Comparison of ENCODE assay signal across 21 cellular contexts in genomic region chr20:23253524-23253923, GRCh38.
"Had no signal": no experiment of that assay in that cellular context is flagged by ENCODE, and none has a peak within 500 bp of the region (broad histone marks: within the 10 kb centered on the region; RNA-seq: fewer than 3 reads in every experiment).

No MANE protein-coding gene starts in this region.

- H3K27me3 ChIP-seq: left lung had no signal

- H3K9me3 ChIP-seq: esophagus squamous epithelium, gastrocnemius medialis, heart right ventricle, left lung, lower lobe of right lung, mucosa of descending colon had no signal

- H3K4me3 ChIP-seq: esophagus squamous epithelium, gastrocnemius medialis, heart right ventricle, left lung, lower lobe of right lung, mucosa of descending colon had no signal

- FAIRE-seq: colon, endothelial cell of umbilical vein, islet of Langerhans, keratinocyte had no signal

- H3K36me3 ChIP-seq: esophagus squamous epithelium, gastrocnemius medialis, heart right ventricle, left lung, lower lobe of right lung had no signal

- H3K27ac ChIP-seq: esophagus squamous epithelium, gastrocnemius medialis, heart right ventricle, left lung, lower lobe of right lung had no signal

- ATAC-seq: gastrocnemius medialis, heart right ventricle, left cardiac atrium, left lung, left ventricle myocardium superior, lower lobe of right lung, mucosa of descending colon had no signal

- DNase-seq: cortex of kidney; effector CD4-positive, alpha-beta T cell; effector memory CD4-positive, alpha-beta T cell; esophagus squamous epithelium; foreskin fibroblast; foreskin melanocyte; gastrocnemius medialis; glutamatergic neuron; heart right ventricle; hippocampal formation; left cardiac atrium; left lung; left ventricle myocardium superior; lower lobe of right lung; mesenchymal stem cell; mucosa of descending colon; naive B cell had no signal
